Comparison of ENCODE assay signal across 1 cellular context in the genomic region with DNA sequence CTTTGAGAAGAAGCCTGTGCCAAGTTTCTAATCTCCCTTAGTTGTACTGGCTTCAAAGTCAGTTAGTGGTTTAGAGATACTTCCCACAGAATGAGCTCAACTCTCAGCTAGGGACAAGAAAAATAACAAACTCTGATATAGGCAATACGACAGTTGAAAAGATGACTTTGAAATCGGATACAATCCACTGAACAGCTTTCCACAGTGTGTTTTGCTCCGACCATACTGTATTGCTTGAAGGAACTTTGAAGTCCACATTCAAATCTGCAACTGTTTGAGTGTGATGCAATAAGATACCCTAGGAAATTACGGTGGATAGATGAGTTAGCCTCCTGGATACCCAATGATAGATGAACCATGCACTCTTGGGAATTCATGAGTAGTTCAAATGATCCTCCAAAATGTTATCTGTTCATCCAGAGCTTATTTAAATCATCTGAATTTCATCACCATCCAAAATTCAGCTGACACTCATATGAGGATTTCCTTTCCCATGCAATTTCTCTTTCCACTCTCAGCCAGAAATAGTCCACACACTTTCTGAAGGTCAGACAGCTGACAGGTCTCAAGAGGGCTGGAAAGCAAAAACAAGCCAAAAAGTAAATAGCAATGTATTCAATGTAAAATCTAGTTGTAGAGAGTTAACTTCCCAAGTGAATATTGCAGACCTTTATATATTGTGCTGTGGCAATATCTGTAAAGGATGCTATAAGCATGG.
TF ChIP-seq lines count a peak whose summit lies in the region.

No MANE protein-coding gene starts in this region.

TF ChIP-seq in H1, 55 proteins besides CTCF, POLR2A, EP300 and RAD21:
- TF ChIP-seq TAF1 (IDR thresholded peaks at IDR 0.05; ENCODE audit: low read depth, low read length) = no peak
- no peak for TF ChIP-seq NRF1 (IDR thresholded peaks at IDR 0.05; ENCODE audit: low read depth, low read length)
- TF ChIP-seq CHD2 (IDR thresholded peaks at IDR 0.05; ENCODE audit: low read length) = no peak
- TF ChIP-seq GABPA (IDR thresholded peaks at IDR 0.05; ENCODE audit: borderline replicate concordance, insufficient read depth, low read length) = no peak
- no peak for TF ChIP-seq KDM5A (IDR thresholded peaks at IDR 0.05; ENCODE audit: low read length)
- no peak for TF ChIP-seq POU5F1 (IDR thresholded peaks at IDR 0.05; ENCODE audit: low read depth, low read length)
- no peak for TF ChIP-seq RFX5 (IDR thresholded peaks at IDR 0.05; ENCODE audit: borderline replicate concordance, low read depth, low read length)
- TF ChIP-seq SIX5 (IDR thresholded peaks at IDR 0.05; ENCODE audit: low read depth, low read length) = no peak
- no peak for TF ChIP-seq CTBP2 (IDR thresholded peaks at IDR 0.05; ENCODE audit: borderline replicate concordance, insufficient read depth, insufficient read length, low read length)
TF ChIP-seq in H1: peak in this region for 0.
